In the genomic region with DNA sequence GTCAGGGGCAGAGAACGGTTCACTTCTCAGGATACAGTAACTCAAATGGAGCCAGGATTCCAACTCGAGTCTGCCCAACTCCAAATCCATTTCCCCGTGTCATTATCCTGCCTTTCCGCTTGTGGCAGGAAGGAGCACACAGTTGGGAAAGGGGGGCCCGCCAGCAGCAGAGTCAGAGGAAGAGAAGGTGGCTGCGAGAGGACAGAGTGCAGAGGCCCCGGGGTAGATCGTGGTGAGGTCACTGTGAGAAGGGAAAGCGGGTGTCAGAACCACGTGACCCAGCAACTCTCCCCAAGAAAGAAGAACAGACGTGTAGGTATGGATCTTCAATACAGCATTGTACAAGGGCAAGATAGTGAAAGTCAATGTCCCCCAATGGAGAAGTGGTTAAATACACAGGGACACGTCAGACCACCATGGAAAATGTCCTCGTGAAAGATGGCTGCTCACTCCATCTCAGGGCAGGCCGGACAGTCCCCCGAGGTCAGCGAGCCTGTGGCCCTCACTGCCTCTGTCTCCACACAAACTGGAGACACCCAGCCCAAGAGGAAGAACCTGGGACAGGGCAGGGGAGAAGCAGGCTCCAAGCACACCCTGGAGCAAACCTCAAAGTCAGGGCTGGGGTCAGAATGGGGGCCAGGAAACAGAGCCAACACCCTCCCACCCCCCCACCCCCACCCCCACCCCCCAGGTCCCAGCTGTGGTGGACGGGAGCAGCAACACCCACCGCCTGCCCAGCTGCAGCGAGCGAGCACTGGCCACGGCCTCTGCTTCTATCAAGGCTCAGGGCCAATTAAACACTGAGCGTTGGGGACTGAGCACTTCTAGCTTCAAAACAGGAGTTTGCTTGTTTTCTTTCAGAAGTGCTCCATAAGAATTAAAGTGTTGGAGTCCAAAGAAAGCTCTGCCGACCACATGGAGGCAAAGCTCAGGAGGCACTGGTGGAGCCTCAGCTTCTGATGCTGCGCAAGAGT, we compare ENCODE assay signal across 16 cellular contexts.
DNase-seq lines count a peak whose midpoint lies in the region; ATAC-seq and TF ChIP-seq lines count a peak whose summit lies in the region.
"Had no signal": no experiment of that assay in that cellular context is flagged by ENCODE, and none has a peak within 500 bp of the region (broad histone marks: within the 10 kb centered on the region; RNA-seq: fewer than 3 reads in every experiment).

No MANE protein-coding gene starts in this region.

- H3K9me3 Mint-ChIP-seq in activated T-cell treated with anti-CD3 and anti-CD28 coated beads, Interleukin-2, amount 50 U/mL, for 24 hours: no peaks in the 10 kb centered on the region
- H3K9me3 Mint-ChIP-seq in chondrocyte (ENCODE audit: low read depth): no peaks in the 10 kb centered on the region
- H3K9me3 Mint-ChIP-seq in stimulated activated effector memory CD8-positive, alpha-beta T cell treated with anti-CD3 and anti-CD28 coated beads, Interleukin-12 subunit alpha, Interleukin-12 subunit beta, amount 100 ng/mL, for 72 hours: no peaks in the 10 kb centered on the region

- peaks cover 3% of the 10 kb centered on the region for H3K4me1 Mint-ChIP-seq in activated T-cell treated with anti-CD3 and anti-CD28 coated beads, Interleukin-2, amount 50 U/mL, for 24 hours (ENCODE audit: low read depth)
- H3K4me1 Mint-ChIP-seq in chondrocyte (ENCODE audit: low read depth): no peaks in the 10 kb centered on the region
- H3K4me1 Mint-ChIP-seq in stimulated activated effector memory CD8-positive, alpha-beta T cell treated with anti-CD3 and anti-CD28 coated beads, Interleukin-12 subunit alpha, Interleukin-12 subunit beta, amount 100 ng/mL, for 72 hours: peaks cover 32% of the 10 kb centered on the region
- H3K4me1 Mint-ChIP-seq: CD14-positive monocyte had no signal

- peak; percentile 16 for DNase-seq in activated T-cell treated with anti-CD3 and anti-CD28 coated beads, Interleukin-2, amount 50 U/mL, for 24 hours
- DNase-seq in activated T-cell treated with anti-CD3 and anti-CD28 coated beads, Interleukin-2, amount 50 U/mL, for 1 hour: no peak
- peak; percentile 66 for DNase-seq in chondrocyte (ENCODE audit: low spot score)
- peak; percentile 69 for DNase-seq in mesenteric fat pad (ENCODE audit: low spot score)
- no peak for DNase-seq in stimulated activated effector memory CD8-positive, alpha-beta T cell treated with anti-CD3 and anti-CD28 coated beads, Interleukin-12 subunit alpha, Interleukin-12 subunit beta, amount 100 ng/mL, for 72 hours (ENCODE audit: low spot score in 2 of 2)
- DNase-seq in GM13976 (ENCODE audit: low spot score): no peak
- DNase-seq: 8988T, DMS79, NCI-H1436, NCI-H1930, NCI-H226, NCI-H524 treated with DMSO at 0.1 percent for 48 hours, SIG-M5 had no signal

- in situ Hi-C loops in GM13976 (cut with MboI; ENCODE audit: low sequenced_read_pairs, unreplicated experiment): no loop called here

- peaks cover 45% of the 10 kb centered on the region for H3K36me3 Mint-ChIP-seq in activated T-cell treated with anti-CD3 and anti-CD28 coated beads, Interleukin-2, amount 50 U/mL, for 24 hours (ENCODE audit: low read depth)
- no peaks in the 10 kb centered on the region for H3K36me3 Mint-ChIP-seq in chondrocyte (ENCODE audit: low read depth)
- peaks cover 7% of the 10 kb centered on the region for H3K36me3 Mint-ChIP-seq in stimulated activated effector memory CD8-positive, alpha-beta T cell treated with anti-CD3 and anti-CD28 coated beads, Interleukin-12 subunit alpha, Interleukin-12 subunit beta, amount 100 ng/mL, for 72 hours

- no peak for TF ChIP-seq CTCF in chondrocyte (IDR thresholded peaks at IDR 0.05)
- TF ChIP-seq CTCF in GM13976 (IDR thresholded peaks at IDR 0.05; ENCODE audit: borderline replicate concordance, control extremely low read depth, extremely low read depth, insufficient read depth, missing control alignments): no peak

- no peak for ATAC-seq in stimulated activated effector memory CD8-positive, alpha-beta T cell treated with anti-CD3 and anti-CD28 coated beads, Interleukin-12 subunit alpha, Interleukin-12 subunit beta, amount 100 ng/mL, for 72 hours
- ATAC-seq in GM19467 (IDR thresholded peaks at IDR 0.05; ENCODE audit: unreplicated experiment) (no peak), HG02623 (IDR thresholded peaks at IDR 0.05; ENCODE audit: unreplicated experiment) (no peak)

- no peak overlapping the region for H3K4me3 Mint-ChIP-seq in activated T-cell treated with anti-CD3 and anti-CD28 coated beads, Interleukin-2, amount 50 U/mL, for 24 hours
- no peak overlapping the region for H3K4me3 Mint-ChIP-seq in chondrocyte (ENCODE audit: unreplicated experiment)
- no peak overlapping the region for H3K4me3 Mint-ChIP-seq in stimulated activated effector memory CD8-positive, alpha-beta T cell treated with anti-CD3 and anti-CD28 coated beads, Interleukin-12 subunit alpha, Interleukin-12 subunit beta, amount 100 ng/mL, for 72 hours
- H3K4me3 Mint-ChIP-seq: CD14-positive monocyte had no signal

- no peaks in the 10 kb centered on the region for H3K27me3 Mint-ChIP-seq in activated T-cell treated with anti-CD3 and anti-CD28 coated beads, Interleukin-2, amount 50 U/mL, for 24 hours
- no peaks in the 10 kb centered on the region for H3K27me3 Mint-ChIP-seq in chondrocyte (ENCODE audit: low read depth)

- H3K27ac Mint-ChIP-seq in activated T-cell treated with anti-CD3 and anti-CD28 coated beads, Interleukin-2, amount 50 U/mL, for 24 hours: no peak overlapping the region
- H3K27ac Mint-ChIP-seq in chondrocyte (ENCODE audit: unreplicated experiment): no peak overlapping the region
- H3K27ac Mint-ChIP-seq in stimulated activated effector memory CD8-positive, alpha-beta T cell treated with anti-CD3 and anti-CD28 coated beads, Interleukin-12 subunit alpha, Interleukin-12 subunit beta, amount 100 ng/mL, for 72 hours: peak overlapping the region; percentile 54

Comparison
In these comparisons a context has a peak if more than half of its experiments do, and no peak if none do; other contexts are left out.
1. DNase-seq: peak in activated T-cell treated with anti-CD3 and anti-CD28 coated beads, Interleukin-2, amount 50 U/mL, for 24 hours (single experiment), chondrocyte (single experiment) and mesenteric fat pad (single experiment); none in activated T-cell treated with anti-CD3 and anti-CD28 coated beads, Interleukin-2, amount 50 U/mL, for 1 hour (single experiment), stimulated activated effector memory CD8-positive, alpha-beta T cell treated with anti-CD3 and anti-CD28 coated beads, Interleukin-12 subunit alpha, Interleukin-12 subunit beta, amount 100 ng/mL, for 72 hours (0 of 2) and GM13976 (single experiment).